ENCODE assay signal across 1 cellular context in genomic region chr10:65306201-65306600, GRCh38.
TF ChIP-seq lines count a peak whose summit lies in the region.

No MANE protein-coding gene starts in this region.

TF ChIP-seq in WTC11, 78 proteins besides CTCF, POLR2A, EP300 and RAD21 (continued from another document):
- TF ChIP-seq ZBTB43 (CRISPR knock-in tag; IDR thresholded peaks at IDR 0.05) = no peak
